ENCODE assay signal across 15 cellular contexts in the genomic region with DNA sequence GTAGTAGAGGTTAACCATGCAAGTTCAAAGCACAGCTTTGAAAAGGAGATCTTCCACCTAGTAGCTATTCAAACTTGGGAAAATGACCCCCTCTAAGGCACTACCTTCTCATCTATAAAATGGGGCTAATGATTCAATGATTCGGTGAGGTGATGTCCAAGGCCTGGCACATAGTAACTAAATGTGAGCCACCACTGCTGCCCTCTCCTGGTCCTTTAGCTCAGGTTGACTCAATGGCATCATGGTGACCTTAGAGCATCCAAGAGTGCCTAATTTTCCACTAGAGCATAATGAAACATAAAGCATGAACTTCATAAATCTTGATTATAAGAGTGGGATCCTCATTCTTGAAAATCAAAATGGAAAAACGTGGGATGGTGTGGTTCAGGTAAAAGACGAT. TPM values are rescaled to one million over a fixed set of nuclear protein-coding genes. Genes with fewer than 3 reads are reported as not detected.
"Had no signal": no experiment of that assay in that cellular context is flagged by ENCODE, and none has a peak within 500 bp of the region (broad histone marks: within the 10 kb centered on the region; RNA-seq: fewer than 3 reads in every experiment).

No MANE protein-coding gene starts in this region.

- ATAC-seq: effector memory CD8-positive, alpha-beta T cell; left colon; mucosa of descending colon; naive thymus-derived CD8-positive, alpha-beta T cell; stimulated activated effector memory CD8-positive, alpha-beta T cell treated with anti-CD3 and anti-CD28 coated beads, Interleukin-12 subunit alpha, Interleukin-12 subunit beta, amount 100 ng/mL, for 72 hours had no signal

- H3K36me3 ChIP-seq: neutrophil, right atrium auricular region, tibial artery had no signal

- FAIRE-seq: small intestine had no signal

- H3K27ac ChIP-seq: neutrophil, right atrium auricular region, tibial artery had no signal

- H3K4me3 ChIP-seq: mucosa of descending colon, right atrium auricular region, tibial artery had no signal

- DNase-seq: activated B cell treated with CpG ODN at 0.5 μM for 24 hours; activated CD4-positive, alpha-beta T cell treated with anti-CD3 and anti-CD28 coated beads, Interleukin-2, amount 10 ng/mL, durations not matched to agents 7 days and 5 days; amygdala; effector memory CD8-positive, alpha-beta T cell; erythroblast; left colon; mammary epithelial cell; mucosa of descending colon; naive thymus-derived CD8-positive, alpha-beta T cell; posterior cingulate gyrus; small intestine; tibial artery had no signal

- H3K27me3 ChIP-seq: right atrium auricular region, tibial artery had no signal

- H3K4me1 ChIP-seq: right atrium auricular region, tibial artery had no signal

- H3K9me3 ChIP-seq: mucosa of descending colon, neutrophil, right atrium auricular region, tibial artery had no signal

RNA-seq across cellular contexts. Expression of gene PLCE1, which starts 16.3 kb away (rescaled TPM):
- total RNA-seq: activated B cell treated with CpG ODN at 0.5 μM for 24 hours; naive thymus-derived CD8-positive, alpha-beta T cell had no signal
